Comparison of ENCODE assay signal across 27 cellular contexts in genomic region chr12:98420403-98420800, GRCh38.
A peak's percentile ranks its signal among the peaks of the same experiment; 100 is the strongest.
DNase-seq lines count a peak whose midpoint lies in the region; ATAC-seq and TF ChIP-seq lines count a peak whose summit lies in the region.
"Had no signal": no experiment of that assay in that cellular context is flagged by ENCODE, and none has a peak within 500 bp of the region (broad histone marks: within the 10 kb centered on the region; RNA-seq: fewer than 3 reads in every experiment).

No MANE protein-coding gene starts in this region.

- H3K9me2 ChIP-seq in SK-N-SH, result no peaks in the 10 kb centered on the region

- H3K27ac ChIP-seq in SK-N-SH (ENCODE audit: low read depth in 2 of 2, low read length in 1 of 2) (no peak overlapping the region), esophagus muscularis mucosa (replicated peaks in 1 of 4) (peak overlapping the region in 2 of 4 donors; percentile 68 to 84)
- H3K27ac ChIP-seq: pancreas, VCaP had no signal

- no peak overlapping the region for H2AFZ ChIP-seq in SK-N-SH (ENCODE audit: low read depth)

- peak; percentile 19 for DNase-seq in SK-N-SH
- DNase-seq in NCI-H69 (lab: John Stamatoyannopoulos, UW), result peak; percentile 76
- peak; percentile 87 for DNase-seq in esophagus muscularis mucosa (ENCODE audit: extremely low spot score)
- no peak for DNase-seq in GM10248 (ENCODE audit: extremely low spot score)
- DNase-seq: activated CD4-positive, alpha-beta T cell treated with anti-CD3 and anti-CD28 coated beads for 36 hours; amniotic stem cell; CD8-positive, alpha-beta memory T cell; DMS53; effector CD4-positive, alpha-beta T cell; hypothalamus; IMR-90; lower lobe of right lung; mucosa of descending colon; NCI-H2029; NCI-H226; NCI-H774; SIG-M5; stimulated activated CD4-positive, alpha-beta T cell treated with anti-CD3 and anti-CD28 coated beads, Interleukin-1b, Interleukin-23, amount 100 ng/mL, for 48 hours; stimulated activated naive CD8-positive, alpha-beta T cell treated with anti-CD3 and anti-CD28 coated beads, Interleukin-15, Interleukin-2, amounts not matched to agents 100 U/mL and 50 U/mL, for 24 hours; T1000 had no signal

- intact Hi-C loops in esophagus muscularis mucosa (cut with DNase I), result no loop called here

- TF ChIP-seq CTCF in SK-N-SH (IDR thresholded peaks at IDR 0.05) (no peak), esophagus muscularis mucosa (IDR thresholded peaks at IDR 0.05) (no peak), GM10248 (IDR thresholded peaks at IDR 0.05; ENCODE audit: control extremely low read depth, extremely low read depth, low read depth, missing control alignments) (no peak)

- H3K27me3 ChIP-seq in SK-N-SH (ENCODE audit: insufficient read depth) (no peaks in the 10 kb centered on the region), esophagus muscularis mucosa (no peaks in the 10 kb centered on the region)
- H3K27me3 ChIP-seq: pancreas had no signal

- H3K36me3 ChIP-seq in SK-N-SH (replicated peaks in 1 of 2; ENCODE audit: control insufficient read depth in 1 of 2, insufficient read depth in 2 of 2, low read length in 1 of 2) (no peaks in the 10 kb centered on the region), esophagus muscularis mucosa (no peaks in the 10 kb centered on the region)
- H3K36me3 ChIP-seq: lower lobe of right lung, pancreas had no signal

- no peak for TF ChIP-seq RAD21 in SK-N-SH (IDR thresholded peaks at IDR 0.05; ENCODE audit: low read length)

- no peak overlapping the region for H3K9ac ChIP-seq in SK-N-SH

- peaks cover 15% of the 10 kb centered on the region for H3F3A ChIP-seq in SK-N-SH (replicated peaks; ENCODE audit: insufficient read depth)

- WGBS in SK-N-SH (ENCODE audit: low lambda C conversion rate), result 70% methylated on average over 8 of the region's 9 CpGs
- 47% methylated on average over 8 of the region's 9 CpGs for WGBS in esophagus muscularis mucosa

- H3K4me2 ChIP-seq in SK-N-SH, result no peak overlapping the region
- H3K4me2 ChIP-seq: smooth muscle cell had no signal

- no peaks in the 10 kb centered on the region for H4K20me1 ChIP-seq in SK-N-SH (ENCODE audit: insufficient read depth)

- peaks cover 20% of the 10 kb centered on the region in 2 experiments; a peak in 3 of 4 replicates for H3K4me1 ChIP-seq in SK-N-SH (ENCODE audit: control insufficient read depth in 1 of 2, insufficient read depth in 2 of 2, low read depth in 1 of 2, low read length in 1 of 2)
- peaks cover 26 to 42% (median 40%) of the 10 kb centered on the region in 4 donors for H3K4me1 ChIP-seq in esophagus muscularis mucosa

- H3K9me3 ChIP-seq in SK-N-SH (no peaks in the 10 kb centered on the region), esophagus muscularis mucosa (no peaks in the 10 kb centered on the region)
- H3K9me3 ChIP-seq: lower lobe of right lung, mucosa of descending colon, pancreas had no signal

- TF ChIP-seq EP300 in SK-N-SH (IDR thresholded peaks at IDR 0.05; ENCODE audit: borderline replicate concordance in 1 of 2, low read depth in 1 of 2, low read length in 1 of 2), result no peak
- no peak for TF ChIP-seq EP300 in esophagus muscularis mucosa (IDR thresholded peaks at IDR 0.05)

- H3K4me3 ChIP-seq in SK-N-SH (ENCODE audit: low read depth in 2 of 2, low read length in 1 of 2) (no peak overlapping the region), esophagus muscularis mucosa (no peak overlapping the region)
- H3K4me3 ChIP-seq: lower lobe of right lung, mucosa of descending colon, pancreas, smooth muscle cell had no signal

- CTCF ChIA-PET in SK-N-SH (lab: Yijun Ruan, JAX), result interaction anchor here (1.1 to 1.2 kb wide), 2 partner anchors 96 to 233 kb away, joined by 3 to 5 read pairs; no protein-coding TSS in a partner anchor
- CTCF ChIA-PET in GM10248 (lab: Yijun Ruan, JAX), result no interaction called here

- H3K79me2 ChIP-seq in SK-N-SH (ENCODE audit: insufficient read depth), result no peaks in the 10 kb centered on the region

- POLR2A ChIA-PET in SK-N-SH (lab: Yijun Ruan, JAX) (no interaction called here), GM10248 (lab: Yijun Ruan, JAX) (no interaction called here)

- no peak for TF ChIP-seq POLR2A in esophagus muscularis mucosa (IDR thresholded peaks at IDR 0.05; ENCODE audit: low read depth)

- ATAC-seq in SK-N-SH treated with all-trans-retinoic acid at 6 μM for 48 hours, result no peak
- no peak for ATAC-seq in GM21367 (IDR thresholded peaks at IDR 0.05; ENCODE audit: unreplicated experiment)
- ATAC-seq in HG03280 (IDR thresholded peaks at IDR 0.05; ENCODE audit: unreplicated experiment), result no peak
- ATAC-seq: activated CD4-positive, alpha-beta T cell treated with anti-CD3 and anti-CD28 coated beads for 36 hours; lower lobe of right lung; mucosa of descending colon; natural killer cell treated with Interleukin-12 subunit alpha and Interleukin-12 subunit beta and Interleukin-15 and Interleukin-18, amount 100 ng/mL, for 72 hours; pancreas; stimulated activated naive CD8-positive, alpha-beta T cell treated with anti-CD3 and anti-CD28 coated beads, Interleukin-15, Interleukin-2, amounts not matched to agents 100 U/mL and 50 U/mL, for 24 hours had no signal

TF ChIP-seq in SK-N-SH, 30 proteins besides CTCF, POLR2A, EP300 and RAD21:
- TF ChIP-seq FOXM1 (IDR thresholded peaks at IDR 0.05; ENCODE audit: low read depth) (no peak), GATA2 (CRISPR knock-in tag; IDR thresholded peaks at IDR 0.05) (peak; percentile 44; the same call in 1 of the 2 replicates)

TF ChIP-seq in SK-N-SH treated with all-trans-retinoic acid at 6 μM for 48 hours, 23 proteins besides CTCF, POLR2A, EP300 and RAD21:
- TF ChIP-seq POU6F1 (CRISPR knock-in tag; IDR thresholded peaks at IDR 0.05; ENCODE audit: borderline replicate concordance, low read depth) (no peak), RARB (CRISPR knock-in tag; IDR thresholded peaks at IDR 0.05) (no peak)
- TF ChIP-seq, protein P1, sequence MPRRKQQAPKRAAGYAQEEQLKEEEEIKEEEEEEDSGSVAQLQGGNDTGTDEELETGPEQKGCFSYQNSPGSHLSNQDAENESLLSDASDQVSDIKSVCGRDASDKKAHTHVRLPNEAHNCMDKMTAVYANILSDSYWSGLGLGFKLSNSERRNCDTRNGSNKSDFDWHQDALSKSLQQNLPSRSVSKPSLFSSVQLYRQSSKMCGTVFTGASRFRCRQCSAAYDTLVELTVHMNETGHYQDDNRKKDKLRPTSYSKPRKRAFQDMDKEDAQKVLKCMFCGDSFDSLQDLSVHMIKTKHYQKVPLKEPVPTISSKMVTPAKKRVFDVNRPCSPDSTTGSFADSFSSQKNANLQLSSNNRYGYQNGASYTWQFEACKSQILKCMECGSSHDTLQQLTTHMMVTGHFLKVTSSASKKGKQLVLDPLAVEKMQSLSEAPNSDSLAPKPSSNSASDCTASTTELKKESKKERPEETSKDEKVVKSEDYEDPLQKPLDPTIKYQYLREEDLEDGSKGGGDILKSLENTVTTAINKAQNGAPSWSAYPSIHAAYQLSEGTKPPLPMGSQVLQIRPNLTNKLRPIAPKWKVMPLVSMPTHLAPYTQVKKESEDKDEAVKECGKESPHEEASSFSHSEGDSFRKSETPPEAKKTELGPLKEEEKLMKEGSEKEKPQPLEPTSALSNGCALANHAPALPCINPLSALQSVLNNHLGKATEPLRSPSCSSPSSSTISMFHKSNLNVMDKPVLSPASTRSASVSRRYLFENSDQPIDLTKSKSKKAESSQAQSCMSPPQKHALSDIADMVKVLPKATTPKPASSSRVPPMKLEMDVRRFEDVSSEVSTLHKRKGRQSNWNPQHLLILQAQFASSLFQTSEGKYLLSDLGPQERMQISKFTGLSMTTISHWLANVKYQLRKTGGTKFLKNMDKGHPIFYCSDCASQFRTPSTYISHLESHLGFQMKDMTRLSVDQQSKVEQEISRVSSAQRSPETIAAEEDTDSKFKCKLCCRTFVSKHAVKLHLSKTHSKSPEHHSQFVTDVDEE (CRISPR knock-in tag; IDR thresholded peaks at IDR 0.05), result no peak
TF ChIP-seq in SK-N-SH treated with all-trans-retinoic acid at 6 μM for 48 hours: peak in this region for 0.
